ENCODE assay signal across 8 cellular contexts in genomic region chr22:21643533-21644357, GRCh38. TPM values are rescaled to one million over a fixed set of nuclear protein-coding genes. Genes with fewer than 3 reads are reported as not detected.
DNase-seq lines count a peak whose midpoint lies in the region; ATAC-seq and TF ChIP-seq lines count a peak whose summit lies in the region.

No MANE protein-coding gene starts in this region.

- WGBS in testis, 2 donors = 86 to 87% methylated on average over 15 to 22 of the region's 22 CpGs

- peaks cover 31% of the 10 kb centered on the region for H3K36me3 ChIP-seq in left ventricle myocardium inferior
- H3K36me3 ChIP-seq in testis (ENCODE audit: low read depth, missing control alignments) = no peaks in the 10 kb centered on the region

- peaks cover 2% of the 10 kb centered on the region for H3K36me3 Mint-ChIP-seq in T-helper 17 cell (ENCODE audit: low read depth)
- H3K36me3 Mint-ChIP-seq in glutamatergic neuron (ENCODE audit: unreplicated experiment) = no peaks in the 10 kb centered on the region
- peaks cover 16% of the 10 kb centered on the region for H3K36me3 Mint-ChIP-seq in type B pancreatic cell

- no peaks in the 10 kb centered on the region for H3K9me3 ChIP-seq in left ventricle myocardium inferior (replicated peaks)
- H3K9me3 ChIP-seq in T-helper 17 cell (ENCODE audit: control insufficient read depth, low read length, poor library complexity, severe bottlenecking) = no peaks in the 10 kb centered on the region
- no peaks in the 10 kb centered on the region for H3K9me3 ChIP-seq in testis

- H3K27ac Mint-ChIP-seq in T-helper 17 cell = peak overlapping the region; percentile 94
- no peak overlapping the region for H3K27ac Mint-ChIP-seq in glutamatergic neuron (ENCODE audit: unreplicated experiment)
- peak overlapping the region; percentile 61 for H3K27ac Mint-ChIP-seq in type B pancreatic cell

- intact Hi-C loops in left ventricle myocardium inferior (cut with micrococcal nuclease) (no loop called here), left cardiac atrium (cut with DNase I) (no loop called here), testis (cut with DNase I; ENCODE audit: low total_unique reads) (no loop called here)

- peaks cover 2% of the 10 kb centered on the region for H3K9me3 Mint-ChIP-seq in glutamatergic neuron (ENCODE audit: unreplicated experiment)
- H3K9me3 Mint-ChIP-seq in type B pancreatic cell = no peaks in the 10 kb centered on the region

- H3K4me1 Mint-ChIP-seq in T-helper 17 cell (peaks cover 23% of the 10 kb centered on the region), glutamatergic neuron (ENCODE audit: low read depth, unreplicated experiment) (peaks cover 14% of the 10 kb centered on the region), type B pancreatic cell (ENCODE audit: unreplicated experiment) (peaks cover 26% of the 10 kb centered on the region)

- DNase-seq in left ventricle myocardium inferior (no peak), left cardiac atrium (no peak), T-helper 17 cell (no peak), glutamatergic neuron (no peak), type B pancreatic cell (ENCODE audit: extremely low spot score, unreplicated experiment) (no peak), NCI-H1048 (lab: John Stamatoyannopoulos, UW) (no peak), testis (no peak)
- DNase-seq in activated CD4-positive, CD25-positive, alpha-beta regulatory T cell (lab: John Stamatoyannopoulos, UW) = no peak

- H3K4me1 ChIP-seq in left ventricle myocardium inferior (peaks cover 32% of the 10 kb centered on the region), testis (peaks cover 4% of the 10 kb centered on the region)

- H3K27ac ChIP-seq in left ventricle myocardium inferior (replicated peaks) (no peak overlapping the region), testis (no peak overlapping the region)

- H3K4me3 Mint-ChIP-seq in T-helper 17 cell (peak overlapping the region; percentile 89), glutamatergic neuron (ENCODE audit: unreplicated experiment) (peak overlapping the region; percentile 60), type B pancreatic cell (peak overlapping the region; percentile 90)

- H3K27me3 ChIP-seq in left ventricle myocardium inferior (ENCODE audit: low read depth) (no peaks in the 10 kb centered on the region), testis (no peaks in the 10 kb centered on the region)

- ATAC-seq in left cardiac atrium = no peak
- no peak for ATAC-seq in T-helper 17 cell

- no peaks in the 10 kb centered on the region for H3K27me3 Mint-ChIP-seq in T-helper 17 cell
- H3K27me3 Mint-ChIP-seq in glutamatergic neuron (ENCODE audit: unreplicated experiment) = peaks cover 6% of the 10 kb centered on the region
- H3K27me3 Mint-ChIP-seq in type B pancreatic cell = no peaks in the 10 kb centered on the region

- no peak for TF ChIP-seq CTCF in left ventricle myocardium inferior (IDR thresholded peaks at IDR 0.05; ENCODE audit: borderline replicate concordance)
- TF ChIP-seq CTCF in glutamatergic neuron (IDR thresholded peaks at IDR 0.05; ENCODE audit: partially characterized antibody, unreplicated experiment) = no peak
- TF ChIP-seq CTCF in type B pancreatic cell (conservative IDR thresholded peaks at IDR 0.05) = no peak
- TF ChIP-seq CTCF in testis (IDR thresholded peaks at IDR 0.05) = no peak

- TF ChIP-seq POLR2A in testis (IDR thresholded peaks at IDR 0.05) = no peak

- H3K4me3 ChIP-seq in left ventricle myocardium inferior (peak overlapping the region; percentile 92), testis (no peak overlapping the region)

RNA-seq across cellular contexts. Expression of gene SDF2L1, which starts 1.6 kb away (rescaled TPM):
- total RNA-seq in left ventricle myocardium inferior (18.3 TPM), left cardiac atrium (10 to 100 TPM; 38.7 to 44.3 TPM), T-helper 17 cell (10 to 100 TPM; 25.6 to 30.1 TPM), glutamatergic neuron (ENCODE audit: unreplicated experiment) (24.0 TPM), type B pancreatic cell (ENCODE audit: low replicate concordance) (56.3 and 56.5 TPM in 2 replicates), testis (10 to 100 TPM; 33.0 to 34.3 TPM)
- polyA plus RNA-seq in testis (ENCODE audit: insufficient read depth, low read depth, low replicate concordance) = 23.9 TPM

RNA-seq across cellular contexts. Expression of gene CCDC116, which starts 11.2 kb away (rescaled TPM):
- total RNA-seq in left ventricle myocardium inferior = 0.11 TPM
- under 1 TPM; 0.18 to 0.44 TPM for total RNA-seq in left cardiac atrium
- under 1 TPM in 1 of 2 donors, not detected in 1; 0.13 TPM for total RNA-seq in T-helper 17 cell
- total RNA-seq in glutamatergic neuron (ENCODE audit: unreplicated experiment) = 0.71 TPM
- total RNA-seq in type B pancreatic cell (ENCODE audit: low replicate concordance) = 0.21 and 0.87 TPM in 2 replicates
- 10 to 100 TPM; 16.0 to 28.6 TPM for total RNA-seq in testis
- 54.0 TPM for polyA plus RNA-seq in testis (ENCODE audit: insufficient read depth, low read depth, low replicate concordance)

RNA-seq across cellular contexts. Expression of gene YDJC, which starts 13.9 kb away (rescaled TPM):
- 4.5 TPM for total RNA-seq in left ventricle myocardium inferior
- total RNA-seq in left cardiac atrium = 1 to 10 TPM; 5.7 to 6.4 TPM
- total RNA-seq in T-helper 17 cell = 10 to 100 TPM; 28.3 to 31.0 TPM
- 10.3 TPM for total RNA-seq in glutamatergic neuron (ENCODE audit: unreplicated experiment)
- 20.7 and 24.5 TPM in 2 replicates for total RNA-seq in type B pancreatic cell (ENCODE audit: low replicate concordance)
- 10 to 100 TPM; 36.5 to 37.1 TPM for total RNA-seq in testis
- 9.9 TPM for polyA plus RNA-seq in testis (ENCODE audit: insufficient read depth, low read depth, low replicate concordance)

RNA-seq across cellular contexts. Expression of gene PPIL2, which starts 22.1 kb away (rescaled TPM):
- 27.1 TPM for total RNA-seq in left ventricle myocardium inferior
- 10 to 100 TPM; 21.0 to 23.2 TPM for total RNA-seq in left cardiac atrium
- 10 to 100 TPM; 59.4 to 69.3 TPM for total RNA-seq in T-helper 17 cell
- total RNA-seq in glutamatergic neuron (ENCODE audit: unreplicated experiment) = 61.6 TPM
- 41.1 and 49.2 TPM in 2 replicates for total RNA-seq in type B pancreatic cell (ENCODE audit: low replicate concordance)
- total RNA-seq in testis = 10 to 100 TPM; 64.6 to 65.3 TPM
- 35.5 TPM for polyA plus RNA-seq in testis (ENCODE audit: insufficient read depth, low read depth, low replicate concordance)
